17 cellular contexts compared by ENCODE assay signal in the genomic region with DNA sequence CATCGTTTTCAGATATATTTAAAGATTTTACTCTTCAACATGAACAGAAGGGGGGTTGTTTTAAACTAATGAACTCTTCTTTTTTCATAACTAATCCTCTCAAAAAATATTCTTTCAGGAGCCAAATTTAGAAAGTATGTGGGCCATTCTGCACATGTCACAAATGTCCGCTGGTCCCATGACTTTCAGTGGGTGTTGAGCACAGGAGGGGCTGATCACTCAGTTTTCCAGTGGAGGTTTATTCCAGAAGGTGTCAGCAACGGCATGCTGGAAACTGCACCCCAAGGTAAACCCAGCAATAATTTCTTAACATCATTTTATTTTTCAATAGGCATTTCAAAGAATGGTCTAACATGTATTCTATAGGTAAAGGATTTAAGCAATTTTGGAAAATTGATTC.
DNase-seq lines count a peak whose midpoint lies in the region; ATAC-seq, FAIRE-seq and TF ChIP-seq lines count a peak whose summit lies in the region.
"Had no signal": no experiment of that assay in that cellular context is flagged by ENCODE, and none has a peak within 500 bp of the region (broad histone marks: within the 10 kb centered on the region; RNA-seq: fewer than 3 reads in every experiment).

No MANE protein-coding gene starts in this region.

- H3K4me1 Mint-ChIP-seq in type B pancreatic cell (ENCODE audit: unreplicated experiment): no peaks in the 10 kb centered on the region
- H3K4me1 Mint-ChIP-seq: CD4-positive, alpha-beta memory T cell had no signal

- POLR2A ChIA-PET in HepG2 (lab: Yijun Ruan, JAX) (no interaction called here), K562 (lab: Yijun Ruan, JAX) (interaction anchor here (0.7 kb wide), 1 partner anchor 828 kb away, joined by 3 read pairs; no protein-coding TSS in a partner anchor)

- no peaks in the 10 kb centered on the region for H3K9me3 Mint-ChIP-seq in type B pancreatic cell

- TF ChIP-seq RAD21 in HepG2 (CRISPR knock-in tag; IDR thresholded peaks at IDR 0.05) (no peak), K562 (CRISPR knock-in tag; conservative IDR thresholded peaks at IDR 0.05 in 1 of 2, IDR thresholded peaks at IDR 0.05 in 1 of 2) (peak in 1 of 2 experiments; percentile 39; a peak in 1 of 4 replicates)

- no peak for ATAC-seq in HepG2
- ATAC-seq in right lobe of liver: no peak
- peak; percentile 72; the same call in 2 of the 3 replicates for ATAC-seq in K562

- no peak for TF ChIP-seq POLR2A in HepG2 (IDR thresholded peaks at IDR 0.05; ENCODE audit: insufficient read depth in 1 of 2, low read depth in 2 of 2, low read length in 2 of 2)
- TF ChIP-seq POLR2A in right lobe of liver (IDR thresholded peaks at IDR 0.05): no peak
- no peak for TF ChIP-seq POLR2A in K562 (conservative IDR thresholded peaks at IDR 0.05)
- TF ChIP-seq POLR2A in prostate gland (IDR thresholded peaks at IDR 0.05): no peak

- H3K9me3 ChIP-seq in HepG2 (ENCODE audit: low read length) (no peaks in the 10 kb centered on the region), right lobe of liver (no peaks in the 10 kb centered on the region), K562 (replicated peaks; ENCODE audit: control insufficient read depth, insufficient read depth, low read depth, low read length) (no peaks in the 10 kb centered on the region), prostate gland (no peaks in the 10 kb centered on the region)
- H3K9me3 ChIP-seq: BLaER1 had no signal

- CTCF ChIA-PET in HepG2 (lab: Yijun Ruan, JAX; ENCODE audit: low intra/inter-chr PET ratio, low total read pairs): no interaction called here
- CTCF ChIA-PET in K562 (lab: Yijun Ruan, JAX; ENCODE audit: low intra/inter-chr PET ratio): no interaction called here

- H3K4me3 ChIP-seq in HepG2 (replicated peaks in 1 of 3; ENCODE audit: insufficient read depth in 1 of 3, low read depth in 2 of 3, low read length in 3 of 3) (no peak overlapping the region), right lobe of liver (no peak overlapping the region), K562 (no peak overlapping the region), prostate gland (no peak overlapping the region)
- H3K4me3 ChIP-seq: BLaER1 had no signal

- intact Hi-C loops in HepG2 (cut with micrococcal nuclease; ENCODE audit: unreplicated experiment): no loop called here
- intact Hi-C loops in right lobe of liver (cut with DNase I): no loop called here
- intact Hi-C loops in K562 (cut with micrococcal nuclease): no loop called here
- intact Hi-C loops in prostate gland (cut with DNase I): no loop called here

- H2AFZ ChIP-seq in HepG2 (ENCODE audit: low read length): no peak overlapping the region
- no peak overlapping the region for H2AFZ ChIP-seq in K562 (ENCODE audit: low read depth, low read length)

- H3K36me3 Mint-ChIP-seq in type B pancreatic cell: no peaks in the 10 kb centered on the region
- H3K36me3 Mint-ChIP-seq: CD4-positive, alpha-beta memory T cell had no signal

- H3K4me3 Mint-ChIP-seq in type B pancreatic cell: no peak overlapping the region
- H3K4me3 Mint-ChIP-seq: CD4-positive, alpha-beta memory T cell had no signal

- peaks cover 32% of the 10 kb centered on the region for H3K4me1 ChIP-seq in HepG2 (ENCODE audit: insufficient read depth, low read length)
- H3K4me1 ChIP-seq in right lobe of liver: peaks cover 0 to 27% (median 6%) of the 10 kb centered on the region in 4 donors
- H3K4me1 ChIP-seq in K562 (replicated peaks in 1 of 2; ENCODE audit: control insufficient read depth in 2 of 2, insufficient read depth in 2 of 2, low read length in 2 of 2): no peaks in the 10 kb centered on the region
- no peaks in the 10 kb centered on the region for H3K4me1 ChIP-seq in prostate gland (replicated peaks)
- H3K4me1 ChIP-seq: BLaER1 had no signal

- in situ Hi-C loops in HepG2 (cut with HindIII; ENCODE audit: extremely low pct_ligation_motif_present, low pct_unique_long_range_greater_than_20kb): no loop called here
- in situ Hi-C loops in K562 (cut with MboI): no loop called here

- H3K9ac ChIP-seq in HepG2 (ENCODE audit: insufficient read depth, low read depth, low read length) (no peak overlapping the region), K562 (ENCODE audit: insufficient read depth in 1 of 2, low read depth in 2 of 2, low read length in 2 of 2) (no peak overlapping the region)
- H3K9ac ChIP-seq: BLaER1 had no signal

- no peak for DNase-seq in HepG2 (ENCODE audit: low spot score)
- no peak for DNase-seq in right lobe of liver
- peak in 1 of 4 experiments; percentile 11 for DNase-seq in K562 (ENCODE audit: extremely low read depth in 1 of 4, low spot score in 3 of 4)
- DNase-seq in myocyte (ENCODE audit: low read depth): peak; percentile 57
- DNase-seq in RCC 7860 (ENCODE audit: low spot score): no peak
- DNase-seq in prostate gland (ENCODE audit: low spot score): no peak
- no peak for DNase-seq in type B pancreatic cell (ENCODE audit: extremely low spot score, unreplicated experiment)
- DNase-seq in stimulated activated naive CD4-positive, alpha-beta T cell (lab: John Stamatoyannopoulos, UW): no peak
- DNase-seq: Calu3; CD4-positive, alpha-beta memory T cell; KG1; NCI-H1694 treated with DMSO at 0.1 percent for 48 hours; NCI-H2227 treated with DMSO at 0.1 percent for 48 hours; NCI-H510A treated with DMSO at 0.1 percent for 48 hours; NCI-H774 had no signal

- H3K9me1 ChIP-seq in K562 (ENCODE audit: control insufficient read depth, insufficient read depth, low read length): no peaks in the 10 kb centered on the region

- H3K36me3 ChIP-seq in HepG2 (replicated peaks in 1 of 2; ENCODE audit: control insufficient read depth in 1 of 2, insufficient read depth in 2 of 2, low read length in 2 of 2): no peaks in the 10 kb centered on the region
- H3K36me3 ChIP-seq in right lobe of liver: no peaks in the 10 kb centered on the region
- H3K36me3 ChIP-seq in K562 (ENCODE audit: control insufficient read depth, insufficient read depth, low read length): no peaks in the 10 kb centered on the region
- no peaks in the 10 kb centered on the region for H3K36me3 ChIP-seq in prostate gland
- H3K36me3 ChIP-seq: BLaER1 had no signal

- H3K27me3 ChIP-seq in HepG2 (ENCODE audit: control insufficient read depth in 1 of 2, insufficient read depth in 2 of 2, low read length in 2 of 2) (no peaks in the 10 kb centered on the region), right lobe of liver (no peaks in the 10 kb centered on the region), K562 (ENCODE audit: control insufficient read depth in 2 of 2, insufficient read depth in 2 of 2, low read length in 2 of 2) (peaks cover 7 to 11% of the 10 kb centered on the region in 2 experiments; a peak in 4 of 5 replicates), prostate gland (replicated peaks; ENCODE audit: insufficient read depth) (no peaks in the 10 kb centered on the region)
- H3K27me3 ChIP-seq: BLaER1 had no signal

- TF ChIP-seq EP300 in HepG2 (IDR thresholded peaks at IDR 0.05; ENCODE audit: low read depth in 2 of 2, low read length in 2 of 2): no peak
- TF ChIP-seq EP300 in HepG2 (CRISPR knock-in tag; IDR thresholded peaks at IDR 0.05; ENCODE audit: borderline replicate concordance): no peak
- TF ChIP-seq EP300 in K562 (IDR thresholded peaks at IDR 0.05; ENCODE audit: low read length): no peak

- no peaks in the 10 kb centered on the region for H3K27me3 Mint-ChIP-seq in type B pancreatic cell
- H3K27me3 Mint-ChIP-seq: CD4-positive, alpha-beta memory T cell had no signal

- FAIRE-seq in HepG2 (lab: Jason Lieb, UNC) (no peak), K562 (lab: Jason Lieb, UNC) (no peak), RCC 7860 (lab: Jason Lieb, UNC) (no peak)
- FAIRE-seq: GM12892 had no signal

- H4K20me1 ChIP-seq in HepG2 (ENCODE audit: insufficient read depth, low read length) (no peaks in the 10 kb centered on the region), K562 (replicated peaks; ENCODE audit: control insufficient read depth, insufficient read depth, low read length) (no peaks in the 10 kb centered on the region)
- H4K20me1 ChIP-seq: BLaER1 had no signal

- no peak overlapping the region for H3K27ac ChIP-seq in HepG2 (ENCODE audit: extremely low read length, insufficient read depth, low read length)
- H3K27ac ChIP-seq in right lobe of liver: no peak overlapping the region
- no peak overlapping the region for H3K27ac ChIP-seq in K562 (ENCODE audit: extremely low read depth, low read depth, low read length)
- H3K27ac ChIP-seq in prostate gland: no peak overlapping the region
- H3K27ac ChIP-seq: BLaER1 had no signal

- H3K79me2 ChIP-seq in HepG2 (ENCODE audit: insufficient read depth, low read length) (no peaks in the 10 kb centered on the region), K562 (ENCODE audit: control insufficient read depth, insufficient read depth, low read length) (no peaks in the 10 kb centered on the region)

- BruUV-seq in HepG2 (replicated peaks; lab: Mats Ljungman, UMichigan): no TSS peak
- BruUV-seq in K562 (replicated peaks; lab: Mats Ljungman, UMichigan): no TSS peak

- H3K27ac Mint-ChIP-seq in type B pancreatic cell: no peak overlapping the region
- H3K27ac Mint-ChIP-seq: CD4-positive, alpha-beta memory T cell had no signal

- TF ChIP-seq CTCF in HepG2 (CRISPR knock-in tag; IDR thresholded peaks at IDR 0.05) (peak; percentile 13; the same call in 1 of the 2 replicates), right lobe of liver (IDR thresholded peaks at IDR 0.05) (no peak), K562 (IDR thresholded peaks at IDR 0.05 in 2 of 3, conservative IDR thresholded peaks at IDR 0.05 in 1 of 3; ENCODE audit: insufficient read depth in 2 of 3, low read depth in 1 of 3, low read length in 3 of 3) (peak in 2 of 3 experiments; percentile 26 to 34; a peak in 2 of 6 replicates), prostate gland (IDR thresholded peaks at IDR 0.05) (no peak), type B pancreatic cell (conservative IDR thresholded peaks at IDR 0.05) (no peak)

- 97% methylated on average over 3 of the region's 3 CpGs for WGBS in HepG2 (ENCODE audit: low lambda C conversion rate)
- WGBS in right lobe of liver (ENCODE audit: insufficient coverage, low coverage, low lambda C conversion rate, missing lambda C conversion rate): 86% methylated on average over 3 of the region's 3 CpGs
- 6% methylated on average over 3 of the region's 3 CpGs for WGBS in K562 (ENCODE audit: insufficient coverage, low coverage, missing lambda C conversion rate)
- 84% methylated on average over 3 of the region's 3 CpGs for WGBS in prostate gland

- no peak overlapping the region for H3K4me2 ChIP-seq in HepG2 (ENCODE audit: low read depth, low read length)
- no peak overlapping the region for H3K4me2 ChIP-seq in K562 (ENCODE audit: insufficient read depth, low read length)
- H3K4me2 ChIP-seq: BLaER1 had no signal

TF ChIP-seq in HepG2, 621 proteins besides CTCF, POLR2A, EP300 and RAD21 (continues in another document):
- TF ChIP-seq, protein P1, sequence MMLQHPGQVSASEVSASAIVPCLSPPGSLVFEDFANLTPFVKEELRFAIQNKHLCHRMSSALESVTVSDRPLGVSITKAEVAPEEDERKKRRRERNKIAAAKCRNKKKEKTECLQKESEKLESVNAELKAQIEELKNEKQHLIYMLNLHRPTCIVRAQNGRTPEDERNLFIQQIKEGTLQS (CRISPR knock-in tag; IDR thresholded peaks at IDR 0.05): no peak

TF ChIP-seq in K562, 482 proteins besides CTCF, POLR2A, EP300 and RAD21:
- TF ChIP-seq CBX5 (IDR thresholded peaks at IDR 0.05; ENCODE audit: borderline replicate concordance, low read depth) (no peak), SMC3 (conservative IDR thresholded peaks at IDR 0.05; ENCODE audit: insufficient read depth, low read depth, low read length) (0 out of 2 replicates have a peak, but pooled peaks have one; percentile 15)

Comparison
In these comparisons a context has a peak if more than half of its experiments do, and no peak if none do; other contexts are left out.
1. CTCF ChIP-seq: peak in HepG2 (single experiment) and K562 (2 of 3); none in right lobe of liver (0 of 4), prostate gland (0 of 4) and type B pancreatic cell (single experiment).